ENCODE assay signal across 28 cellular contexts in genomic region chr1:1923681-1924000, GRCh38. TPM values are rescaled to one million over a fixed set of nuclear protein-coding genes. Genes with fewer than 3 reads are reported as not detected.
"Had no signal": no experiment of that assay in that cellular context is flagged by ENCODE, and none has a peak within 500 bp of the region (broad histone marks: within the 10 kb centered on the region; RNA-seq: fewer than 3 reads in every experiment).

No MANE protein-coding gene starts in this region.

- H3K9me3 ChIP-seq: adrenal gland, ascending aorta, colonic mucosa, esophagus muscularis mucosa, upper lobe of left lung, vagina had no signal

- H3K27me3 ChIP-seq: adrenal gland, ascending aorta, cardiac muscle cell, colonic mucosa, upper lobe of left lung, vagina had no signal

- H2AFZ ChIP-seq: parathyroid adenoma had no signal

- H3K79me2 ChIP-seq: parathyroid adenoma had no signal

- H3K4me3 ChIP-seq: adrenal gland, ascending aorta, cardiac muscle cell, colonic mucosa, esophagus muscularis mucosa, upper lobe of left lung, vagina had no signal

- H3K36me3 ChIP-seq: adrenal gland, ascending aorta, cardiac muscle cell, colonic mucosa, esophagus muscularis mucosa, upper lobe of left lung, vagina, WERI-Rb-1 had no signal

- DNase-seq: activated CD4-positive, alpha-beta T cell treated with anti-CD3 and anti-CD28 coated beads for 48 hours; activated CD4-positive, alpha-beta T cell treated with anti-CD3 and anti-CD28 coated beads, Interleukin-2, amount 50 U/mL, for 48 hours; activated CD8-positive, alpha-beta memory T cell treated with anti-CD3 and anti-CD28 coated beads for 24 hours; activated effector memory CD4-positive, alpha-beta T cell treated with Interleukin-2 at 50 U/mL for 16 hours; activated naive CD4-positive, alpha-beta T cell treated with anti-CD3 and anti-CD28 coated beads for 36 hours; activated naive CD8-positive, alpha-beta T cell treated with anti-CD3 and anti-CD28 coated beads for 36 hours; cerebellar nuclear complex; endodermal cell; foreskin keratinocyte; naive B cell; nephron progenitor cell; nucleus accumbens; stimulated activated CD4-positive, alpha-beta T cell treated with anti-CD3 and anti-CD28 coated beads, Interleukin-12 subunit alpha, Interleukin-12 subunit beta, amount 100 ng/mL, for 4 hours; stimulated activated CD4-positive, alpha-beta T cell treated with anti-CD3 and anti-CD28 coated beads, Interleukin-4, amount 100 ng/mL, for 1 hour; SW 1271; T-helper 9 cell; WERI-Rb-1 had no signal

- H3K27ac ChIP-seq: adrenal gland, ascending aorta, cardiac muscle cell, colonic mucosa, esophagus muscularis mucosa, foreskin keratinocyte, parathyroid adenoma, upper lobe of left lung, vagina, WERI-Rb-1 had no signal

- H3K4me1 ChIP-seq: foreskin keratinocyte, parathyroid adenoma had no signal

- ATAC-seq: activated CD4-positive, CD25-positive, alpha-beta regulatory T cell treated with anti-CD3 and anti-CD28 coated beads, Interleukin-2, amount 50 U/mL, for 24 hours; foreskin keratinocyte; right cardiac atrium had no signal

RNA-seq across cellular contexts. Expression of gene TMEM52, which starts 4.6 kb away (rescaled TPM):
- total RNA-seq: ascending aorta had no signal

RNA-seq across cellular contexts. Expression of gene CALML6, which starts 8.6 kb away (rescaled TPM):
- total RNA-seq: ascending aorta, esophagus muscularis mucosa, foreskin keratinocyte, pulmonary artery endothelial cell had no signal
